In the genomic region with DNA sequence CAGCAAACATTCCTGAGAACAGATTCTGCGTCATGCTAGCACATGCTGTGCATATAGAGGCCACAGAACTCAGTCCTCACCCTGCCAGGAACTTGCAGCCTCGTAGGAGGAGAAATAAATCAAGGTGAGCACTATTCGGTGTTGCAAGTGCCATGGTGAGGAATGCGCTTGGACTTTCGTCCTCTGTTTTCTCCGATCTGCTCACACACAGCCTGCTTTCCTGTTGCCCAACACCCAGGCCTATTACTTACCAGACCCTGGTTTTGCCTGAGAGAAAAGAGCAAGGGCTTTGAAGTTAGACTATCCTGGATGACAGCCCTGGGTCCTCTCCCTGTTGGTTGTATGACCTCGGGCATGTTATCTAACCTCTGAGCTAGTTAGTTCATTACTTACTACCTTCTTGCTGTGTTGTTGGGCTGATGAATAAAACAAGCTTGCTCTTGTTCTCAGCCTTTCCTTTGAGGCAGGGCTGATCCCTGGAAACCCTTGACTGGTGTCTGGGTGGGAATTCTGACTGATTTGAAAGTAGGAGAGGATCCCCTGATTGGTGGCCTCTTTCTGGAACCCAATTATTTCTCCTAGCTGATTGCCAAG, we compare ENCODE assay signal across 21 cellular contexts. TPM values are rescaled to one million over a fixed set of nuclear protein-coding genes. Genes with fewer than 3 reads are reported as not detected.
DNase-seq lines count a peak whose midpoint lies in the region; ATAC-seq and TF ChIP-seq lines count a peak whose summit lies in the region.
"Had no signal": no experiment of that assay in that cellular context is flagged by ENCODE, and none has a peak within 500 bp of the region (broad histone marks: within the 10 kb centered on the region; RNA-seq: fewer than 3 reads in every experiment).

No MANE protein-coding gene starts in this region.

- intact Hi-C loops in transverse colon (cut with DNase I; ENCODE audit: low total_unique reads): no loop called here

- no peak for TF ChIP-seq CTCF in RWPE2 (IDR thresholded peaks at IDR 0.05; ENCODE audit: poor library complexity, severe bottlenecking)
- TF ChIP-seq CTCF in fibroblast of villous mesenchyme (IDR thresholded peaks at IDR 0.05; ENCODE audit: insufficient read depth, low read depth, low read length): no peak
- TF ChIP-seq CTCF in transverse colon (IDR thresholded peaks at IDR 0.05): no peak

- 60 to 73% methylated on average over 2 to 7 of the region's 7 CpGs for WGBS in transverse colon (ENCODE audit: low coverage in 1 of 2), 2 donors

- no peaks in the 10 kb centered on the region for H3K9me3 ChIP-seq in RWPE2 (ENCODE audit: severe bottlenecking)
- H3K9me3 ChIP-seq in transverse colon: no peaks in the 10 kb centered on the region
- H3K9me3 ChIP-seq: HAP-1, uterus had no signal

- in situ Hi-C loops in transverse colon (cut with MboI; ENCODE audit: low pct_ligation_motif_present in 1 of 4, low pct_unique_long_range_greater_than_20kb in 1 of 4, low sequenced_read_pairs in 3 of 4): no loop called here

- peaks cover 48% of the 10 kb centered on the region for H3K36me3 ChIP-seq in RWPE2 (ENCODE audit: low read depth)
- no peaks in the 10 kb centered on the region for H3K36me3 ChIP-seq in transverse colon
- H3K36me3 ChIP-seq: HAP-1, uterus had no signal

- DNase-seq in RWPE2 (ENCODE audit: low spot score): peak; percentile 84
- peak; percentile 19 for DNase-seq in fibroblast of villous mesenchyme (ENCODE audit: low read depth)
- peak; percentile 27 for DNase-seq in mucosa of gallbladder (ENCODE audit: low spot score)
- DNase-seq in transverse colon: peak; percentile 43
- DNase-seq in C1 segment of cervical spinal cord (lab: John Stamatoyannopoulos, UW): no peak
- no peak for DNase-seq in NCI-H2227 (lab: John Stamatoyannopoulos, UW; ENCODE audit: unreplicated experiment)
- DNase-seq: activated CD8-positive, alpha-beta T cell treated with anti-CD3 and anti-CD28 coated beads, Interleukin-2, amount 10 ng/mL, durations not matched to agents 7 days and 5 days; aorta; cortex of kidney; erythroblast; GDM1; hippocampal formation; NCI-H2029 treated with DMSO at 0.1 percent for 48 hours; NCI-H526; PC-3; uterus had no signal

- H3K27me3 ChIP-seq in RWPE2 (ENCODE audit: insufficient read depth, poor library complexity, severe bottlenecking) (no peaks in the 10 kb centered on the region), transverse colon (no peaks in the 10 kb centered on the region)
- H3K27me3 ChIP-seq: uterus had no signal

- peaks cover 42% of the 10 kb centered on the region for H3K4me1 ChIP-seq in RWPE2 (ENCODE audit: insufficient read depth, poor library complexity, severe bottlenecking)
- peaks cover 7 to 50% (median 36%) of the 10 kb centered on the region in 4 donors for H3K4me1 ChIP-seq in transverse colon

- H3K27ac ChIP-seq in RWPE2 (ENCODE audit: poor library complexity, severe bottlenecking) (peak overlapping the region; percentile 92), transverse colon (peak overlapping the region in 1 of 4 donors; percentile 92)
- H3K27ac ChIP-seq: uterus had no signal

- no peak overlapping the region for H3K4me3 ChIP-seq in RWPE2 (ENCODE audit: severe bottlenecking)
- H3K4me3 ChIP-seq in fibroblast of villous mesenchyme (ENCODE audit: low read depth, low read length): no peak overlapping the region
- no peak overlapping the region for H3K4me3 ChIP-seq in transverse colon
- H3K4me3 ChIP-seq: HAP-1, uterus had no signal

- ATAC-seq in RWPE2 (ENCODE audit: low read depth) (peak; percentile 68), HG03025 (IDR thresholded peaks at IDR 0.05; ENCODE audit: low FRiP score, unreplicated experiment) (no peak), HG02885 (IDR thresholded peaks at IDR 0.05; ENCODE audit: poor library complexity, unreplicated experiment) (no peak)
- ATAC-seq: activated CD8-positive, alpha-beta T cell treated with anti-CD3 and anti-CD28 coated beads, Interleukin-2, amount 10 ng/mL, durations not matched to agents 7 days and 5 days; PC-3; SK-N-SH treated with all-trans-retinoic acid at 6 μM for 48 hours; stimulated activated effector memory CD8-positive, alpha-beta T cell treated with anti-CD3 and anti-CD28 coated beads, Interleukin-12 subunit alpha, Interleukin-12 subunit beta, amount 100 ng/mL, for 72 hours had no signal

- TF ChIP-seq EP300 in transverse colon (IDR thresholded peaks at IDR 0.05; ENCODE audit: low read depth): no peak

- TF ChIP-seq POLR2A in transverse colon (IDR thresholded peaks at IDR 0.05): no peak

RNA-seq across cellular contexts. Expression of a gene that starts 2.9 kb away (rescaled TPM):
- total RNA-seq in fibroblast of villous mesenchyme (18.1 and 20.3 TPM in 2 replicates), mucosa of gallbladder (67.5 TPM), transverse colon (100 to 1,000 TPM; 165 to 460 (median 190) TPM)

RNA-seq across cellular contexts. Expression of a gene that starts 31.6 kb away (rescaled TPM):
- total RNA-seq in fibroblast of villous mesenchyme (181 and 191 TPM in 2 replicates), mucosa of gallbladder (71.2 TPM), transverse colon (10 to 100 TPM; 45.0 to 96.9 (median 64.4) TPM)

RNA-seq across cellular contexts. Expression of a gene that starts 39.8 kb away (rescaled TPM):
- total RNA-seq in fibroblast of villous mesenchyme: not detected in 2 replicates
- total RNA-seq in mucosa of gallbladder: 2.1 TPM
- 10 to 100 TPM in 3 of 4 donors, 1 to 10 TPM in 1; 9.6 to 59.8 (median 19.7) TPM for total RNA-seq in transverse colon
- total RNA-seq: activated CD8-positive, alpha-beta T cell treated with anti-CD3 and anti-CD28 coated beads, Interleukin-2, amount 10 ng/mL, durations not matched to agents 7 days and 5 days; PC-3; uterus had no signal

RNA-seq across cellular contexts. Expression of a gene that starts 49.7 kb away (rescaled TPM):
- 16.8 and 25.4 TPM in 2 replicates for total RNA-seq in fibroblast of villous mesenchyme
- 35.4 TPM for total RNA-seq in mucosa of gallbladder
- total RNA-seq in transverse colon: 10 to 100 TPM; 19.1 to 35.6 (median 28.2) TPM

RNA-seq across cellular contexts. Expression of a gene that starts 55.9 kb away (rescaled TPM):
- 4.5 and 4.7 TPM in 2 replicates for total RNA-seq in fibroblast of villous mesenchyme
- 1.4 TPM for total RNA-seq in mucosa of gallbladder
- 1 to 10 TPM in 2 of 4 donors, not detected in 2; 1.4 to 1.6 TPM for total RNA-seq in transverse colon

Comparison
In these comparisons a context has a peak if more than half of its experiments do, and no peak if none do; other contexts are left out.
1. DNase-seq: peak in RWPE2 (single experiment), fibroblast of villous mesenchyme (single experiment), mucosa of gallbladder (single experiment) and transverse colon (single experiment); none in C1 segment of cervical spinal cord (0 of 14) and NCI-H2227 (single experiment).